ENCODE assay signal across 8 cellular contexts in genomic region chr3:127697531-127698240, GRCh38. TPM values are rescaled to one million over a fixed set of nuclear protein-coding genes. Genes with fewer than 3 reads are reported as not detected.
DNase-seq lines count a peak whose midpoint lies in the region; ATAC-seq and TF ChIP-seq lines count a peak whose summit lies in the region.

No MANE protein-coding gene starts in this region.

- no peaks in the 10 kb centered on the region for H3K9me3 Mint-ChIP-seq in activated CD4-positive, alpha-beta T cell treated with anti-CD3 and anti-CD28 coated beads, Interleukin-2, amount 10 ng/mL, durations not matched to agents 24 days and 14 days
- H3K9me3 Mint-ChIP-seq in endothelial cell (ENCODE audit: unreplicated experiment) = no peaks in the 10 kb centered on the region
- no peaks in the 10 kb centered on the region for H3K9me3 Mint-ChIP-seq in mesothelial cell of epicardium

- peak overlapping the region; percentile 16 to 36 (median 18) for H3K4me3 ChIP-seq in stomach

- no peaks in the 10 kb centered on the region for H3K9me3 ChIP-seq in stomach

- no peaks in the 10 kb centered on the region for H3K27me3 ChIP-seq in stomach

- TF ChIP-seq EP300 in stomach (IDR thresholded peaks at IDR 0.05) = peak; percentile 60

- peaks cover 3% of the 10 kb centered on the region for H3K4me1 Mint-ChIP-seq in activated CD4-positive, alpha-beta T cell treated with anti-CD3 and anti-CD28 coated beads, Interleukin-2, amount 10 ng/mL, durations not matched to agents 24 days and 14 days
- H3K4me1 Mint-ChIP-seq in endothelial cell (ENCODE audit: unreplicated experiment) (peaks cover 21% of the 10 kb centered on the region), mesothelial cell of epicardium (peaks cover 11% of the 10 kb centered on the region)

- H3K36me3 Mint-ChIP-seq in activated CD4-positive, alpha-beta T cell treated with anti-CD3 and anti-CD28 coated beads, Interleukin-2, amount 10 ng/mL, durations not matched to agents 24 days and 14 days (ENCODE audit: low read depth) = no peaks in the 10 kb centered on the region
- H3K36me3 Mint-ChIP-seq in endothelial cell (ENCODE audit: low read depth, unreplicated experiment) = no peaks in the 10 kb centered on the region
- no peaks in the 10 kb centered on the region for H3K36me3 Mint-ChIP-seq in mesothelial cell of epicardium

- H3K4me1 ChIP-seq in stomach = peaks cover 37 to 72% (median 48%) of the 10 kb centered on the region in 4 donors

- DNase-seq in NCI-H2107 treated with DMSO at 0.1 percent for 48 hours (lab: John Stamatoyannopoulos, UW; ENCODE audit: unreplicated experiment) (peak; percentile 44), NCI-H2107 (lab: John Stamatoyannopoulos, UW) (no peak), NCI-H2196 treated with DMSO at 0.1 percent for 48 hours (lab: John Stamatoyannopoulos, UW; ENCODE audit: unreplicated experiment) (peak; percentile 79), endothelial cell (ENCODE audit: low spot score) (peak; percentile 55), mesothelial cell of epicardium (ENCODE audit: low spot score in 2 of 2, unreplicated experiment in 2 of 2) (peak in 1 of 2 experiments; percentile 63), stomach (peak; percentile 80)
- peak; percentile 86 for DNase-seq in activated CD4-positive, alpha-beta T cell treated with anti-CD3 and anti-CD28 coated beads, Interleukin-2, amount 10 ng/mL, durations not matched to agents 24 days and 14 days

- ATAC-seq in HG02884 (IDR thresholded peaks at IDR 0.05; ENCODE audit: unreplicated experiment) = peak; percentile 70

- no peak overlapping the region for H3K27ac Mint-ChIP-seq in activated CD4-positive, alpha-beta T cell treated with anti-CD3 and anti-CD28 coated beads, Interleukin-2, amount 10 ng/mL, durations not matched to agents 24 days and 14 days
- H3K27ac Mint-ChIP-seq in endothelial cell (ENCODE audit: unreplicated experiment) (peak overlapping the region; percentile 42), mesothelial cell of epicardium (peak overlapping the region; percentile 71)

- no peak for TF ChIP-seq POLR2A in stomach (IDR thresholded peaks at IDR 0.05)

- H3K27me3 Mint-ChIP-seq in activated CD4-positive, alpha-beta T cell treated with anti-CD3 and anti-CD28 coated beads, Interleukin-2, amount 10 ng/mL, durations not matched to agents 24 days and 14 days = no peaks in the 10 kb centered on the region
- H3K27me3 Mint-ChIP-seq in endothelial cell (ENCODE audit: unreplicated experiment) (peaks cover 10% of the 10 kb centered on the region), mesothelial cell of epicardium (ENCODE audit: low read depth) (no peaks in the 10 kb centered on the region)

- H3K27ac ChIP-seq in stomach = peak overlapping the region; percentile 68 to 91 (median 90)

- no peak overlapping the region for H3K4me3 Mint-ChIP-seq in activated CD4-positive, alpha-beta T cell treated with anti-CD3 and anti-CD28 coated beads, Interleukin-2, amount 10 ng/mL, durations not matched to agents 24 days and 14 days
- H3K4me3 Mint-ChIP-seq in endothelial cell (ENCODE audit: unreplicated experiment) = no peak overlapping the region
- H3K4me3 Mint-ChIP-seq in mesothelial cell of epicardium = no peak overlapping the region

- peaks cover 0 to 17% (median 12%) of the 10 kb centered on the region in 4 donors for H3K36me3 ChIP-seq in stomach

- no peak for TF ChIP-seq CTCF in endothelial cell (IDR thresholded peaks at IDR 0.05; ENCODE audit: unreplicated experiment)
- TF ChIP-seq CTCF in mesothelial cell of epicardium (IDR thresholded peaks at IDR 0.05; ENCODE audit: unreplicated experiment) = no peak
- TF ChIP-seq CTCF in stomach (IDR thresholded peaks at IDR 0.05) = peak in 1 of 7 experiments; percentile 7

- WGBS in stomach, 5 donors = 20 to 32% (median 26%) methylated on average over 14 to 16 of the region's 16 CpGs

- intact Hi-C loops in activated CD4-positive, alpha-beta T cell treated with anti-CD3 and anti-CD28 coated beads, Interleukin-2, amount 10 ng/mL, durations not matched to agents 24 days and 14 days (cut with micrococcal nuclease) = loop anchor here (2.0 to 5.0 kb wide), 3 partner anchors 25 to 273 kb away; partner anchors contain the start of gene ABTB1
- intact Hi-C loops in stomach (cut with DNase I; ENCODE audit: low total_unique reads) = loop anchor here (10.0 kb wide), 1 partner anchor 127 kb away; the partner anchor contains the start of gene MGLL

RNA-seq across cellular contexts. Expression of gene ABTB1, which starts 24.9 kb away (rescaled TPM):
- 6.9 and 8.0 TPM in 2 replicates for total RNA-seq in activated CD4-positive, alpha-beta T cell treated with anti-CD3 and anti-CD28 coated beads, Interleukin-2, amount 10 ng/mL, durations not matched to agents 24 days and 14 days
- total RNA-seq in endothelial cell (ENCODE audit: unreplicated experiment) (8.7 TPM), mesothelial cell of epicardium (15.9 to 17.1 TPM (median 16.5 TPM) in 3 replicates), stomach (100 to 1,000 TPM in 1 of 5 donors, 10 to 100 TPM in 4; 22.0 to 113 (median 56.6) TPM)
- 10 to 100 TPM; 25.7 to 36.3 (median 34.4) TPM for polyA plus RNA-seq in stomach
